Comparison of ENCODE assay signal across 1 cellular context in the genomic region with DNA sequence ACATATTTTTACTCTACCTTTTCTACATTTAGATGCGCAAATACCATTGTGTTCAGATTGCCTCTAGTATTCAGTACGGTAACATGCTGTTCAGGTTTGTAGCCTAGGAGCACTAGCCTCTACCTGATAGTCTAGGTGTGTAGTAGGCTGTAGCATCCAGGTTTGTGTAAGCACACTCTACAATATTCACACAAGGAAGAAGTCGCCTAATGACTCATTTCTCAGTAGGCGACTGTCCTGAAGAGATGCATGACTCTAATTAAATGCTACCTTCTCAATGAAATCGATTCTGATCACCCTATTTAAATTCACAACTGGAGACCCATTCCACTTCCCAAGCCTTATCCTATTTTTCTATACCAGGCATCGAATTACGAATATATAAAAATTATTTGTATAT.
TF ChIP-seq lines count a peak whose summit lies in the region.

No MANE protein-coding gene starts in this region.

TF ChIP-seq in HepG2, 621 proteins besides CTCF, POLR2A, EP300 and RAD21 (continued from another document):
- TF ChIP-seq, protein P1, sequence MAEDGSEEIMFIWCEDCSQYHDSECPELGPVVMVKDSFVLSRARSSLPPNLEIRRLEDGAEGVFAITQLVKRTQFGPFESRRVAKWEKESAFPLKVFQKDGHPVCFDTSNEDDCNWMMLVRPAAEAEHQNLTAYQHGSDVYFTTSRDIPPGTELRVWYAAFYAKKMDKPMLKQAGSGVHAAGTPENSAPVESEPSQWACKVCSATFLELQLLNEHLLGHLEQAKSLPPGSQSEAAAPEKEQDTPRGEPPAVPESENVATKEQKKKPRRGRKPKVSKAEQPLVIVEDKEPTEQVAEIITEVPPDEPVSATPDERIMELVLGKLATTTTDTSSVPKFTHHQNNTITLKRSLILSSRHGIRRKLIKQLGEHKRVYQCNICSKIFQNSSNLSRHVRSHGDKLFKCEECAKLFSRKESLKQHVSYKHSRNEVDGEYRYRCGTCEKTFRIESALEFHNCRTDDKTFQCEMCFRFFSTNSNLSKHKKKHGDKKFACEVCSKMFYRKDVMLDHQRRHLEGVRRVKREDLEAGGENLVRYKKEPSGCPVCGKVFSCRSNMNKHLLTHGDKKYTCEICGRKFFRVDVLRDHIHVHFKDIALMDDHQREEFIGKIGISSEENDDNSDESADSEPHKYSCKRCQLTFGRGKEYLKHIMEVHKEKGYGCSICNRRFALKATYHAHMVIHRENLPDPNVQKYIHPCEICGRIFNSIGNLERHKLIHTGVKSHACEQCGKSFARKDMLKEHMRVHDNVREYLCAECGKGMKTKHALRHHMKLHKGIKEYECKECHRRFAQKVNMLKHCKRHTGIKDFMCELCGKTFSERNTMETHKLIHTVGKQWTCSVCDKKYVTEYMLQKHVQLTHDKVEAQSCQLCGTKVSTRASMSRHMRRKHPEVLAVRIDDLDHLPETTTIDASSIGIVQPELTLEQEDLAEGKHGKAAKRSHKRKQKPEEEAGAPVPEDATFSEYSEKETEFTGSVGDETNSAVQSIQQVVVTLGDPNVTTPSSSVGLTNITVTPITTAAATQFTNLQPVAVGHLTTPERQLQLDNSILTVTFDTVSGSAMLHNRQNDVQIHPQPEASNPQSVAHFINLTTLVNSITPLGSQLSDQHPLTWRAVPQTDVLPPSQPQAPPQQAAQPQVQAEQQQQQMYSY (CRISPR knock-in tag; IDR thresholded peaks at IDR 0.05) = no peak
TF ChIP-seq in HepG2: peak in this region for 1.
